Comparison of ENCODE assay signal across 15 cellular contexts in genomic region chr2:104597942-104598341, GRCh38.
DNase-seq lines count a peak whose midpoint lies in the region; ATAC-seq and TF ChIP-seq lines count a peak whose summit lies in the region.
"Had no signal": no experiment of that assay in that cellular context is flagged by ENCODE, and none has a peak within 500 bp of the region (broad histone marks: within the 10 kb centered on the region; RNA-seq: fewer than 3 reads in every experiment).

No MANE protein-coding gene starts in this region.

- H3K4me3 ChIP-seq in NT2/D1 (ENCODE audit: insufficient read length, low read depth): no peak overlapping the region
- H3K4me3 ChIP-seq in esophagus muscularis mucosa: no peak overlapping the region
- no peak overlapping the region for H3K4me3 ChIP-seq in body of pancreas
- H3K4me3 ChIP-seq: GM23338, HAP-1 had no signal

- TF ChIP-seq CTCF in WTC11 (IDR thresholded peaks at IDR 0.05) (no peak), esophagus muscularis mucosa (IDR thresholded peaks at IDR 0.05) (no peak), body of pancreas (IDR thresholded peaks at IDR 0.05) (no peak)

- CTCF ChIA-PET in WTC11 (lab: Charles Lee): no interaction called here

- POLR2A ChIA-PET in WTC11 (lab: Charles Lee): no interaction called here

- TF ChIP-seq POLR2A in esophagus muscularis mucosa (IDR thresholded peaks at IDR 0.05; ENCODE audit: low read depth) (no peak), body of pancreas (IDR thresholded peaks at IDR 0.05) (no peak)

- intact Hi-C loops in esophagus muscularis mucosa (cut with DNase I): no loop called here
- intact Hi-C loops in body of pancreas (cut with DNase I): no loop called here

- H3K9me3 ChIP-seq in NT2/D1 (ENCODE audit: insufficient read depth, low read length) (peaks cover 19% of the 10 kb centered on the region), esophagus muscularis mucosa (peaks cover 0 to 21% (median 6%) of the 10 kb centered on the region in 4 donors), body of pancreas (peaks cover 0 to 10% (median 0%) of the 10 kb centered on the region in 3 donors)
- H3K9me3 ChIP-seq: HAP-1 had no signal

- TF ChIP-seq EP300 in esophagus muscularis mucosa (IDR thresholded peaks at IDR 0.05): no peak

- 82% methylated on average over 2 of the region's 2 CpGs for WGBS in esophagus muscularis mucosa
- 85 to 88% methylated on average over 2 of the region's 2 CpGs for WGBS in body of pancreas, 2 donors

- no peak overlapping the region for H3K27ac ChIP-seq in esophagus muscularis mucosa (replicated peaks in 1 of 4)
- no peak overlapping the region for H3K27ac ChIP-seq in body of pancreas

- H3K27me3 ChIP-seq in NT2/D1 (ENCODE audit: insufficient read depth, insufficient read length) (no peaks in the 10 kb centered on the region), esophagus muscularis mucosa (no peaks in the 10 kb centered on the region), body of pancreas (no peaks in the 10 kb centered on the region)

- ATAC-seq in WTC11: no peak
- ATAC-seq in GM19452 (IDR thresholded peaks at IDR 0.05; ENCODE audit: unreplicated experiment): no peak
- no peak for ATAC-seq in body of pancreas
- ATAC-seq: GM23338 had no signal

- no peaks in the 10 kb centered on the region for H3K27me3 Mint-ChIP-seq in WTC11 (ENCODE audit: low read depth)
- H3K27me3 Mint-ChIP-seq: CD4-positive, alpha-beta memory T cell had no signal

- no peaks in the 10 kb centered on the region for H3K36me3 ChIP-seq in NT2/D1 (ENCODE audit: insufficient read depth, insufficient read length, low read length)
- H3K36me3 ChIP-seq in esophagus muscularis mucosa: no peaks in the 10 kb centered on the region
- H3K36me3 ChIP-seq in body of pancreas (replicated peaks in 1 of 2; ENCODE audit: insufficient read depth in 1 of 2, low read depth in 2 of 2): no peaks in the 10 kb centered on the region
- H3K36me3 ChIP-seq: HAP-1 had no signal

- peaks cover 63% of the 10 kb centered on the region for H3K9me3 Mint-ChIP-seq in WTC11

- peak; percentile 18 for DNase-seq in NT2/D1 (ENCODE audit: low read depth, low spot score)
- no peak for DNase-seq in WTC11 (ENCODE audit: low spot score)
- peak; percentile 47 for DNase-seq in esophagus muscularis mucosa (ENCODE audit: extremely low spot score)
- peak; percentile 40 for DNase-seq in renal cortical epithelial cell (ENCODE audit: low read depth)
- DNase-seq in body of pancreas: no peak
- no peak for DNase-seq in NCI-H446 (lab: John Stamatoyannopoulos, UW)
- DNase-seq: C1 segment of cervical spinal cord; CD4-positive, alpha-beta memory T cell; COR-L47; DMS153; DND-41; HFFc6 had no signal

- H3K4me3 Mint-ChIP-seq in WTC11: no peak overlapping the region
- H3K4me3 Mint-ChIP-seq: CD4-positive, alpha-beta memory T cell; GM23338; HFFc6 had no signal

- peaks cover 22% of the 10 kb centered on the region for H3K36me3 Mint-ChIP-seq in WTC11
- H3K36me3 Mint-ChIP-seq: CD4-positive, alpha-beta memory T cell had no signal

- H3K27ac Mint-ChIP-seq in WTC11: no peak overlapping the region
- H3K27ac Mint-ChIP-seq: CD4-positive, alpha-beta memory T cell; GM23338; HFFc6 had no signal

- H3K4me1 ChIP-seq in NT2/D1 (ENCODE audit: insufficient read depth, insufficient read length) (no peaks in the 10 kb centered on the region), esophagus muscularis mucosa (no peaks in the 10 kb centered on the region), body of pancreas (no peaks in the 10 kb centered on the region)
- H3K4me1 ChIP-seq: HAP-1 had no signal

- H3K9ac ChIP-seq in NT2/D1 (ENCODE audit: insufficient read length, low read depth): no peak overlapping the region

- no peaks in the 10 kb centered on the region; the same call in 1 of the 2 replicates for H3K4me1 Mint-ChIP-seq in WTC11
- H3K4me1 Mint-ChIP-seq: CD4-positive, alpha-beta memory T cell had no signal

TF ChIP-seq in WTC11, 78 proteins besides CTCF, POLR2A, EP300 and RAD21:
- peak; percentile 88; the same call in 1 of the 2 replicates for TF ChIP-seq HMGA2 (CRISPR knock-in tag; IDR thresholded peaks at IDR 0.05)
- no peak for TF ChIP-seq ELF4 (CRISPR knock-in tag; IDR thresholded peaks at IDR 0.05; ENCODE audit: low read depth)
- TF ChIP-seq ZNF232 (CRISPR knock-in tag; IDR thresholded peaks at IDR 0.05): no peak
- no peak for TF ChIP-seq ATF1 (CRISPR knock-in tag; IDR thresholded peaks at IDR 0.05)
- TF ChIP-seq STAT6 (CRISPR knock-in tag; conservative IDR thresholded peaks at IDR 0.05; ENCODE audit: low read depth): no peak
TF ChIP-seq in WTC11: peak in this region for 1.

Comparison
In these comparisons a context has a peak if more than half of its experiments do, and no peak if none do; other contexts are left out.
1. DNase-seq: peak in NT2/D1 (single experiment), esophagus muscularis mucosa (single experiment) and renal cortical epithelial cell (single experiment); none in WTC11 (single experiment), body of pancreas (0 of 4) and NCI-H446 (0 of 2).